In the genomic region with DNA sequence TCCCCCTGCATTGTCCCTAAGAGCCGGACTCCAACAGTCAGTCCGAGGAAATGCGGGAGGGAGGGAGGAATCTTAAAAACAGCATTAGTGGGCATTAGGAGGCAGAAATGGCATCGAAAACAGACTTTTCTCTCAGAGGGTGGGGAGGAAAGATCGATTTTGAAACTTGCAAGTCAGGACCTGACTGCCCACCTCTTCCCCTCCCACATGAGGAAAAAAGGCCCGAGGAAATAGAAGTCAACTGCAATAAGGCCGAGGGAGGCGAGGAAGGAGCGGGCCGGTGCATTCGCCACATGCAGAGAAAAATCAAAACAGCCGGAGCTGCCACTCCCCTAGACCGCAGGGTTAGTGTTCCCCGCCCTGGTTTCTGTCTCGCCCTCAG, we compare ENCODE assay signal across 12 cellular contexts. TPM values are rescaled to one million over a fixed set of nuclear protein-coding genes. Genes with fewer than 3 reads are reported as not detected.
DNase-seq lines count a peak whose midpoint lies in the region; ATAC-seq, FAIRE-seq and TF ChIP-seq lines count a peak whose summit lies in the region.
"Had no signal": no experiment of that assay in that cellular context is flagged by ENCODE, and none has a peak within 500 bp of the region (broad histone marks: within the 10 kb centered on the region; RNA-seq: fewer than 3 reads in every experiment).

No MANE protein-coding gene starts in this region.

- H3K9me3 ChIP-seq in ascending aorta = no peaks in the 10 kb centered on the region

- TF ChIP-seq POLR2A in GM12891 (IDR thresholded peaks at IDR 0.05; ENCODE audit: low read depth, low read length) = no peak

- peaks cover 44% of the 10 kb centered on the region for H3K4me1 Mint-ChIP-seq in stimulated activated naive CD8-positive, alpha-beta T cell treated with anti-CD3 and anti-CD28 coated beads, Interleukin-15, Interleukin-2, amounts not matched to agents 100 ng/mL and 50 ng/mL, for 24 hours (ENCODE audit: low read depth)
- peaks cover 43% of the 10 kb centered on the region for H3K4me1 Mint-ChIP-seq in nephron
- H3K4me1 Mint-ChIP-seq in endothelial cell (ENCODE audit: unreplicated experiment) = peaks cover 27% of the 10 kb centered on the region

- peak overlapping the region; percentile 43 to 51 for H3K4me3 ChIP-seq in ascending aorta

- no peaks in the 10 kb centered on the region for H3K36me3 ChIP-seq in ascending aorta

- intact Hi-C loops in ascending aorta (cut with DNase I) = no loop called here

- no peak for DNase-seq in stimulated activated naive CD8-positive, alpha-beta T cell treated with anti-CD3 and anti-CD28 coated beads, Interleukin-15, Interleukin-2, amounts not matched to agents 100 U/mL and 50 U/mL, for 24 hours
- DNase-seq in ascending aorta (ENCODE audit: low spot score in 2 of 2) = no peak
- DNase-seq in NCI-H1930 (lab: John Stamatoyannopoulos, UW) = no peak
- DNase-seq in GM12891 (ENCODE audit: insufficient read length, low spot score) = no peak
- DNase-seq in endothelial cell (ENCODE audit: low spot score) = no peak
- DNase-seq in NCI-H2196 (lab: John Stamatoyannopoulos, UW; ENCODE audit: unreplicated experiment) = no peak
- DNase-seq: effector CD4-positive, alpha-beta T cell; KBM-7; NCI-H524 treated with DMSO at 0.1 percent for 48 hours; occipital lobe had no signal

- no peaks in the 10 kb centered on the region for H3K36me3 Mint-ChIP-seq in stimulated activated naive CD8-positive, alpha-beta T cell treated with anti-CD3 and anti-CD28 coated beads, Interleukin-15, Interleukin-2, amounts not matched to agents 100 ng/mL and 50 ng/mL, for 24 hours (ENCODE audit: low read depth)
- H3K36me3 Mint-ChIP-seq in nephron (ENCODE audit: low read depth) (no peaks in the 10 kb centered on the region), endothelial cell (ENCODE audit: low read depth, unreplicated experiment) (no peaks in the 10 kb centered on the region)

- no peak for ATAC-seq in stimulated activated naive CD8-positive, alpha-beta T cell treated with anti-CD3 and anti-CD28 coated beads, Interleukin-15, Interleukin-2, amounts not matched to agents 100 U/mL and 50 U/mL, for 24 hours

- H3K27ac ChIP-seq in ascending aorta = no peak overlapping the region

- H3K9me3 Mint-ChIP-seq in stimulated activated naive CD8-positive, alpha-beta T cell treated with anti-CD3 and anti-CD28 coated beads, Interleukin-15, Interleukin-2, amounts not matched to agents 100 ng/mL and 50 ng/mL, for 24 hours = no peaks in the 10 kb centered on the region
- H3K9me3 Mint-ChIP-seq in nephron (no peaks in the 10 kb centered on the region), endothelial cell (ENCODE audit: unreplicated experiment) (no peaks in the 10 kb centered on the region)

- peaks cover 15 to 50% of the 10 kb centered on the region in 2 donors for H3K4me1 ChIP-seq in ascending aorta

- no peak overlapping the region for H3K27ac Mint-ChIP-seq in stimulated activated naive CD8-positive, alpha-beta T cell treated with anti-CD3 and anti-CD28 coated beads, Interleukin-15, Interleukin-2, amounts not matched to agents 100 ng/mL and 50 ng/mL, for 24 hours
- H3K27ac Mint-ChIP-seq in nephron (peak overlapping the region in 2 of 3 experiments; percentile 29 to 82), endothelial cell (ENCODE audit: unreplicated experiment) (no peak overlapping the region)

- H3K27me3 ChIP-seq in ascending aorta = peaks cover 63% of the 10 kb centered on the region

- peak overlapping the region; percentile 60 for H3K4me3 Mint-ChIP-seq in stimulated activated naive CD8-positive, alpha-beta T cell treated with anti-CD3 and anti-CD28 coated beads, Interleukin-15, Interleukin-2, amounts not matched to agents 100 ng/mL and 50 ng/mL, for 24 hours
- H3K4me3 Mint-ChIP-seq in nephron (peak overlapping the region; percentile 77 to 80 (median 80)), endothelial cell (ENCODE audit: unreplicated experiment) (no peak overlapping the region)

- FAIRE-seq in GM12891 (lab: Jason Lieb, UNC) = no peak

- peaks cover 77% of the 10 kb centered on the region for H3K27me3 Mint-ChIP-seq in stimulated activated naive CD8-positive, alpha-beta T cell treated with anti-CD3 and anti-CD28 coated beads, Interleukin-15, Interleukin-2, amounts not matched to agents 100 ng/mL and 50 ng/mL, for 24 hours
- H3K27me3 Mint-ChIP-seq in nephron (ENCODE audit: low read depth) (peaks cover 95% of the 10 kb centered on the region), endothelial cell (ENCODE audit: unreplicated experiment) (peaks cover 60% of the 10 kb centered on the region)

- TF ChIP-seq CTCF in ascending aorta (IDR thresholded peaks at IDR 0.05) (no peak), nephron (IDR thresholded peaks at IDR 0.05; ENCODE audit: unreplicated experiment in 3 of 3) (no peak), endothelial cell (IDR thresholded peaks at IDR 0.05; ENCODE audit: unreplicated experiment) (no peak)

TF ChIP-seq in GM12891, 5 proteins besides CTCF, POLR2A, EP300 and RAD21:
- TF ChIP-seq PAX5 (IDR thresholded peaks at IDR 0.05; ENCODE audit: insufficient read depth, low read length, severe bottlenecking) (no peak), POU2F2 (IDR thresholded peaks at IDR 0.05; ENCODE audit: low read depth, low read length) (no peak), SPI1 (IDR thresholded peaks at IDR 0.05; ENCODE audit: low read depth, low read length) (no peak), POLR2AphosphoS5 (IDR thresholded peaks at IDR 0.05; ENCODE audit: low read depth, low read length) (no peak), TAF1 (IDR thresholded peaks at IDR 0.05; ENCODE audit: low read depth, low read length) (no peak)
TF ChIP-seq in GM12891: peak in this region for 0.

RNA-seq across cellular contexts. Expression of gene LBX1, which starts 2.8 kb away (rescaled TPM):
- total RNA-seq in ascending aorta = not detected
- not detected for polyA plus RNA-seq in GM12891 (2012; ENCODE audit: low read depth, missing spikeins)
- total RNA-seq in endothelial cell (ENCODE audit: unreplicated experiment) = not detected
- total RNA-seq: occipital lobe had no signal

Comparison
In these comparisons a context has a peak if more than half of its experiments do, and no peak if none do; other contexts are left out.
1. H3K27ac Mint-ChIP-seq: peak in nephron (2 of 3); none in stimulated activated naive CD8-positive, alpha-beta T cell treated with anti-CD3 and anti-CD28 coated beads, Interleukin-15, Interleukin-2, amounts not matched to agents 100 ng/mL and 50 ng/mL, for 24 hours (single experiment) and endothelial cell (single experiment).